Comparison of ENCODE assay signal across 11 cellular contexts in the genomic region with DNA sequence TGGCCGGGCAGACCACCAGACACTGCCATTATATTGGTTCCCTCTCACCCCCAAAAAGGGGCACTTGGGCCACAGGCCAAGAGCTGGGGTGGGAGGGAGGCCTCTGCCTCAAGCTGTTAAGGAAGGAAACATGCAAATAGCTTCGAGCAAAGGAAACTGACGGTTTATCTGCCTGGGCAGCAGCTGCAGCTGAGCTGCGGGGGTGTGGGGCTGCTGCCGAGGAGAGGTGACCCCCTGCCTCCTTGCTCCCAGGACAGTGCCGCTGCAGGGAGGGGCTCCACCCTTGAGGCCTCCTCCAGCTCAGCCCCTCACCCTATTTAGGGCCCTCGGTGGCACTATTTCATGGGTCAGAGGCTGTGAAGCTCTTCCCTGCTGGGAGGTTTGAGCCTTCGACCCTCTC. TPM values are rescaled to one million over a fixed set of nuclear protein-coding genes. Genes with fewer than 3 reads are reported as not detected.
DNase-seq lines count a peak whose midpoint lies in the region; ATAC-seq and TF ChIP-seq lines count a peak whose summit lies in the region.
"Had no signal": no experiment of that assay in that cellular context is flagged by ENCODE, and none has a peak within 500 bp of the region (broad histone marks: within the 10 kb centered on the region; RNA-seq: fewer than 3 reads in every experiment).

No MANE protein-coding gene starts in this region.

- peak overlapping the region in 4 of 5 donors; percentile 51 to 92 (median 64) for H3K27ac ChIP-seq in adrenal gland
- H3K27ac ChIP-seq: cardiac muscle cell had no signal

- CTCF ChIA-PET in Caco-2 (lab: Charles Lee) = interaction anchor here (0.6 kb wide), 1 partner anchor 13 kb away, joined by 3 read pairs; no protein-coding TSS in a partner anchor

- H3K27ac Mint-ChIP-seq in Caco-2 (ENCODE audit: unreplicated experiment) = no peak overlapping the region

- peaks cover 0 to 34% of the 10 kb centered on the region in 2 donors for H3K36me3 ChIP-seq in adrenal gland (replicated peaks in 1 of 2)
- H3K36me3 ChIP-seq in skeletal muscle satellite cell (ENCODE audit: insufficient read depth, low read length) = peaks cover 31% of the 10 kb centered on the region
- H3K36me3 ChIP-seq in Caco-2 (ENCODE audit: control insufficient read depth, insufficient read depth, low read length) = peaks cover 5% of the 10 kb centered on the region

- H3K4me1 ChIP-seq in adrenal gland (replicated peaks in 1 of 2) (no peaks in the 10 kb centered on the region), skeletal muscle satellite cell (ENCODE audit: control insufficient read depth, insufficient read depth, low read length) (peaks cover 15% of the 10 kb centered on the region), Caco-2 (no peaks in the 10 kb centered on the region)

- H3K4me3 Mint-ChIP-seq in Caco-2 (ENCODE audit: unreplicated experiment) = no peak overlapping the region

- H3K27me3 ChIP-seq in adrenal gland (no peaks in the 10 kb centered on the region), skeletal muscle satellite cell (ENCODE audit: control insufficient read depth, insufficient read depth, low read length) (no peaks in the 10 kb centered on the region), Caco-2 (replicated peaks; ENCODE audit: control insufficient read depth, insufficient read depth, low read length) (no peaks in the 10 kb centered on the region)
- H3K27me3 ChIP-seq: cardiac muscle cell had no signal

- H3K36me3 Mint-ChIP-seq in Caco-2 (ENCODE audit: insufficient read depth, unreplicated experiment) = peaks cover 36% of the 10 kb centered on the region

- H3K4me3 ChIP-seq in adrenal gland (peak overlapping the region in 1 of 4 donors; percentile 47), skeletal muscle satellite cell (ENCODE audit: low read length) (peak overlapping the region; percentile 66), Caco-2 (ENCODE audit: low read depth, low read length) (no peak overlapping the region)
- H3K4me3 ChIP-seq: cardiac muscle cell had no signal

- H3K9me3 ChIP-seq in adrenal gland (replicated peaks in 1 of 3) (no peaks in the 10 kb centered on the region), skeletal muscle satellite cell (replicated peaks; ENCODE audit: low read length) (no peaks in the 10 kb centered on the region), Caco-2 (no peaks in the 10 kb centered on the region)

- BruUV-seq in Caco-2 (replicated peaks; lab: Mats Ljungman, UMichigan) = no TSS peak

- DNase-seq in adrenal gland (no peak), RPMI8226 (no peak), NCI-H1417 (lab: John Stamatoyannopoulos, UW) (no peak), Caco-2 (no peak)
- DNase-seq: NCI-H1048, T1000 had no signal

- no peaks in the 10 kb centered on the region for H3K9me3 Mint-ChIP-seq in Caco-2 (ENCODE audit: unreplicated experiment)

- peak overlapping the region; percentile 69 for H3K4me2 ChIP-seq in skeletal muscle satellite cell (ENCODE audit: low read length)

- POLR2A ChIA-PET in Caco-2 (lab: Charles Lee) = interaction anchor here (0.6 kb wide), 1 partner anchor 1808 kb away, joined by 3 read pairs; no protein-coding TSS in a partner anchor

- H3K4me1 Mint-ChIP-seq in Caco-2 (ENCODE audit: low read depth, unreplicated experiment) = peaks cover 6% of the 10 kb centered on the region

- H3K27me3 Mint-ChIP-seq in Caco-2 (ENCODE audit: insufficient read depth, unreplicated experiment) = no peaks in the 10 kb centered on the region

- ATAC-seq in HG02798 (IDR thresholded peaks at IDR 0.05; ENCODE audit: poor library complexity, unreplicated experiment) = peak; percentile 31
- ATAC-seq in HG03457 (IDR thresholded peaks at IDR 0.05; ENCODE audit: unreplicated experiment) = no peak

- H3K9ac ChIP-seq in skeletal muscle satellite cell (ENCODE audit: low read depth, low read length) = peak overlapping the region; percentile 72

- TF ChIP-seq CTCF in adrenal gland (IDR thresholded peaks at IDR 0.05) = no peak
- no peak for TF ChIP-seq CTCF in Caco-2 (IDR thresholded peaks at IDR 0.05; ENCODE audit: insufficient read depth in 1 of 2, low read depth in 1 of 2, low read length in 1 of 2, severe bottlenecking in 1 of 2, unreplicated experiment in 1 of 2)

- peak; percentile 71 for TF ChIP-seq POLR2A in GM18526 (IDR thresholded peaks at IDR 0.05; ENCODE audit: extremely low read depth, insufficient read length)
- no peak for TF ChIP-seq POLR2A in adrenal gland (IDR thresholded peaks at IDR 0.05)

- intact Hi-C loops in adrenal gland (cut with DNase I) = no loop called here
- intact Hi-C loops in Caco-2 (cut with micrococcal nuclease; ENCODE audit: unreplicated experiment) = no loop called here

- WGBS in adrenal gland, 4 donors = 42 to 72% (median 60%) methylated on average over 2 to 8 of the region's 8 CpGs

RNA-seq across cellular contexts. Expression of gene DOK3, which starts 0.8 kb away (rescaled TPM):
- total RNA-seq in adrenal gland (10 to 100 TPM in 6 of 8 donors, 1 to 10 TPM in 2; 8.2 to 49.1 (median 13.5) TPM), Caco-2 (2022) (7.9 and 10.1 TPM in 2 replicates)
- polyA plus RNA-seq in adrenal gland = 10 to 100 TPM in 2 of 3 donors, 1 to 10 TPM in 1; 2.3 to 38.5 (median 10.7) TPM
- total RNA-seq in skeletal muscle satellite cell (2012; rRNA removed) = 1.0 and 3.5 TPM in 2 replicates

RNA-seq across cellular contexts. Expression of gene DDX41, which starts 7.9 kb away (rescaled TPM):
- total RNA-seq in adrenal gland (100 to 1,000 TPM in 5 of 8 donors, 10 to 100 TPM in 3; 71.4 to 180 (median 109) TPM), Caco-2 (2022) (116 and 137 TPM in 2 replicates)
- polyA plus RNA-seq in adrenal gland = 100 to 1,000 TPM in 2 of 3 donors, 10 to 100 TPM in 1; 47.0 to 145 (median 124) TPM
- 64.1 and 139 TPM in 2 replicates for total RNA-seq in skeletal muscle satellite cell (2012; rRNA removed)

RNA-seq across cellular contexts. Expression of gene PDLIM7, which starts 11.4 kb away (rescaled TPM):
- total RNA-seq in adrenal gland = 10 to 100 TPM; 19.0 to 63.2 (median 38.9) TPM
- 100 to 1,000 TPM in 2 of 3 donors, 1 to 10 TPM in 1; 6.5 to 246 (median 131) TPM for polyA plus RNA-seq in adrenal gland
- total RNA-seq in skeletal muscle satellite cell (2012; rRNA removed) = 75.3 and 151 TPM in 2 replicates
- total RNA-seq in Caco-2 (2022) = 49.1 and 56.8 TPM in 2 replicates

RNA-seq across cellular contexts. Expression of gene DBN1, which starts 35.4 kb away (rescaled TPM):
- total RNA-seq in adrenal gland = 10 to 100 TPM; 11.5 to 17.5 (median 12.6) TPM
- 10 to 100 TPM in 2 of 3 donors, 1 to 10 TPM in 1; 5.1 to 47.1 (median 19.1) TPM for polyA plus RNA-seq in adrenal gland
- 191 and 225 TPM in 2 replicates for total RNA-seq in skeletal muscle satellite cell (2012; rRNA removed)
- 139 and 144 TPM in 2 replicates for total RNA-seq in Caco-2 (2022)

RNA-seq across cellular contexts. Expression of gene FAM193B, which starts 45.5 kb away (rescaled TPM):
- total RNA-seq in adrenal gland = 100 to 1,000 TPM in 1 of 8 donors, 10 to 100 TPM in 7; 22.0 to 104 (median 44.0) TPM
- polyA plus RNA-seq in adrenal gland = 100 to 1,000 TPM in 2 of 3 donors, 10 to 100 TPM in 1; 18.4 to 851 (median 249) TPM
- total RNA-seq in skeletal muscle satellite cell (2012; rRNA removed) = 12.7 and 16.5 TPM in 2 replicates
- total RNA-seq in Caco-2 (2022) = 72.9 and 82.7 TPM in 2 replicates
